ENCODE assay signal across 12 cellular contexts in the genomic region with DNA sequence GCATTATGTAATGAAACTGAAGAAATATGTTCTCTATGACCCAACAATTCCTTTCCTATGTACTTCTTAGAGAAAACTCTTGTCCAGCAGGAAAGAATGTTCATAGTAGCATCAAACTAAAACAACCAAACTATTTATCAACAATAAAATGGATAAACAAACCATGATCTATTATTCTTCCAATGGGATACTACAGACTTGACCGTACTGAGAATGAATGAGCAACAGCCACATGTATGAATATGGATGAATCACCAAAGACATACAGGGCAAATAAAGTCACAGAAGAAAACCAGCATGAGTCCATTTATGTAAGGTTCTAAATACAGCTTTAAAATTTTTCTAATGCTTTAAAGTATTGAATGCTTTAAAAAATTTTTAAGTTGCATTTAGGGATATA.
DNase-seq lines count a peak whose midpoint lies in the region; ATAC-seq and TF ChIP-seq lines count a peak whose summit lies in the region.
"Had no signal": no experiment of that assay in that cellular context is flagged by ENCODE, and none has a peak within 500 bp of the region (broad histone marks: within the 10 kb centered on the region; RNA-seq: fewer than 3 reads in every experiment).

No MANE protein-coding gene starts in this region.

- peak overlapping the region; percentile 2 to 60 for H3K4me3 Mint-ChIP-seq in activated T-cell treated with anti-CD3 and anti-CD28 coated beads, Interleukin-2, amount 50 U/mL, for 72 hours
- H3K4me3 Mint-ChIP-seq in activated T-helper 2 cell treated with anti-CD3 and anti-CD28 coated beads, Interferon-gamma antibody, Interleukin-2, Interleukin-4, amounts not matched to agents 10 μg/mL and 5 μg/mL and 100 μg/mL, durations not matched to agents 14 hours and 24 hours and 36 hours (ENCODE audit: low read depth): no peak overlapping the region
- no peak overlapping the region for H3K4me3 Mint-ChIP-seq in stimulated activated naive CD8-positive, alpha-beta T cell treated with anti-CD3 and anti-CD28 coated beads, Interleukin-15, Interleukin-2, amounts not matched to agents 100 ng/mL and 50 ng/mL, for 24 hours

- H3K9me3 Mint-ChIP-seq in activated T-cell treated with anti-CD3 and anti-CD28 coated beads, Interleukin-2, amount 50 U/mL, for 72 hours: no peaks in the 10 kb centered on the region
- H3K9me3 Mint-ChIP-seq in activated T-helper 2 cell treated with anti-CD3 and anti-CD28 coated beads, Interferon-gamma antibody, Interleukin-2, Interleukin-4, amounts not matched to agents 10 μg/mL and 5 μg/mL and 100 μg/mL, durations not matched to agents 14 hours and 24 hours and 36 hours: no peaks in the 10 kb centered on the region
- no peaks in the 10 kb centered on the region for H3K9me3 Mint-ChIP-seq in stimulated activated naive CD8-positive, alpha-beta T cell treated with anti-CD3 and anti-CD28 coated beads, Interleukin-15, Interleukin-2, amounts not matched to agents 100 ng/mL and 50 ng/mL, for 24 hours

- TF ChIP-seq CTCF in fibroblast of mammary gland (conservative IDR thresholded peaks at IDR 0.05; ENCODE audit: control insufficient read depth, insufficient read depth, low read depth, low read length): no peak

- no peak for DNase-seq in activated T-cell treated with anti-CD3 and anti-CD28 coated beads, Interleukin-2, amount 50 U/mL, for 72 hours
- no peak for DNase-seq in activated T-cell treated with anti-CD3 and anti-CD28 coated beads, Interleukin-2, amount 50 U/mL, for 1 hour
- no peak for DNase-seq in activated T-helper 2 cell treated with anti-CD3 and anti-CD28 coated beads, Interferon-gamma antibody, Interleukin-2, Interleukin-4, amounts not matched to agents 10 μg/mL and 5 μg/mL and 100 μg/mL, durations not matched to agents 14 hours and 24 hours and 36 hours (ENCODE audit: low spot score)
- DNase-seq in fibroblast of mammary gland (ENCODE audit: low read depth): peak; percentile 59
- DNase-seq in NK-92 (lab: John Stamatoyannopoulos, UW; ENCODE audit: unreplicated experiment): no peak
- no peak for DNase-seq in activated naive CD4-positive, alpha-beta T cell treated with anti-CD3 and anti-CD28 coated beads, Interleukin-2, amount 50 U/mL, for 16 hours
- DNase-seq: activated CD4-positive, alpha-beta T cell treated with anti-CD3 and anti-CD28 coated beads for 4 hours; heart left ventricle; NCI-H2029 treated with DMSO at 0.1 percent for 48 hours had no signal

- H3K4me1 Mint-ChIP-seq in activated T-cell treated with anti-CD3 and anti-CD28 coated beads, Interleukin-2, amount 50 U/mL, for 72 hours (ENCODE audit: low read depth): peaks cover 30% of the 10 kb centered on the region
- peaks cover 26% of the 10 kb centered on the region for H3K4me1 Mint-ChIP-seq in activated T-helper 2 cell treated with anti-CD3 and anti-CD28 coated beads, Interferon-gamma antibody, Interleukin-2, Interleukin-4, amounts not matched to agents 10 μg/mL and 5 μg/mL and 100 μg/mL, durations not matched to agents 14 hours and 24 hours and 36 hours (ENCODE audit: low read depth)
- peaks cover 25% of the 10 kb centered on the region for H3K4me1 Mint-ChIP-seq in stimulated activated naive CD8-positive, alpha-beta T cell treated with anti-CD3 and anti-CD28 coated beads, Interleukin-15, Interleukin-2, amounts not matched to agents 100 ng/mL and 50 ng/mL, for 24 hours (ENCODE audit: low read depth)

- peak overlapping the region; percentile 89 for H3K27ac Mint-ChIP-seq in activated T-cell treated with anti-CD3 and anti-CD28 coated beads, Interleukin-2, amount 50 U/mL, for 72 hours
- H3K27ac Mint-ChIP-seq in activated T-helper 2 cell treated with anti-CD3 and anti-CD28 coated beads, Interferon-gamma antibody, Interleukin-2, Interleukin-4, amounts not matched to agents 10 μg/mL and 5 μg/mL and 100 μg/mL, durations not matched to agents 14 hours and 24 hours and 36 hours: peak overlapping the region; percentile 34
- H3K27ac Mint-ChIP-seq in stimulated activated naive CD8-positive, alpha-beta T cell treated with anti-CD3 and anti-CD28 coated beads, Interleukin-15, Interleukin-2, amounts not matched to agents 100 ng/mL and 50 ng/mL, for 24 hours: peak overlapping the region; percentile 73

- no peak for ATAC-seq in activated T-cell treated with anti-CD3 and anti-CD28 coated beads, Interleukin-2, amount 50 U/mL, for 72 hours (replicated peaks in 1 of 2)
- no peak for ATAC-seq in HG03521 (IDR thresholded peaks at IDR 0.05; ENCODE audit: unreplicated experiment)
- ATAC-seq: heart left ventricle, left lobe of liver had no signal

- H3K36me3 Mint-ChIP-seq in activated T-cell treated with anti-CD3 and anti-CD28 coated beads, Interleukin-2, amount 50 U/mL, for 72 hours (ENCODE audit: insufficient read depth in 2 of 2): peaks cover 2 to 10% of the 10 kb centered on the region in 2 donors
- H3K36me3 Mint-ChIP-seq in activated T-helper 2 cell treated with anti-CD3 and anti-CD28 coated beads, Interferon-gamma antibody, Interleukin-2, Interleukin-4, amounts not matched to agents 10 μg/mL and 5 μg/mL and 100 μg/mL, durations not matched to agents 14 hours and 24 hours and 36 hours (ENCODE audit: low read depth): peaks cover 52% of the 10 kb centered on the region
- H3K36me3 Mint-ChIP-seq in stimulated activated naive CD8-positive, alpha-beta T cell treated with anti-CD3 and anti-CD28 coated beads, Interleukin-15, Interleukin-2, amounts not matched to agents 100 ng/mL and 50 ng/mL, for 24 hours (ENCODE audit: low read depth): peaks cover 56% of the 10 kb centered on the region

- H3K4me3 ChIP-seq in fibroblast of mammary gland (ENCODE audit: control insufficient read depth, low read depth, low read length): no peak overlapping the region
- H3K4me3 ChIP-seq: heart left ventricle had no signal

- H3K27me3 Mint-ChIP-seq in activated T-cell treated with anti-CD3 and anti-CD28 coated beads, Interleukin-2, amount 50 U/mL, for 72 hours (ENCODE audit: low read depth): no peaks in the 10 kb centered on the region
- H3K27me3 Mint-ChIP-seq in activated T-helper 2 cell treated with anti-CD3 and anti-CD28 coated beads, Interferon-gamma antibody, Interleukin-2, Interleukin-4, amounts not matched to agents 10 μg/mL and 5 μg/mL and 100 μg/mL, durations not matched to agents 14 hours and 24 hours and 36 hours (ENCODE audit: low read depth): no peaks in the 10 kb centered on the region
- no peaks in the 10 kb centered on the region for H3K27me3 Mint-ChIP-seq in stimulated activated naive CD8-positive, alpha-beta T cell treated with anti-CD3 and anti-CD28 coated beads, Interleukin-15, Interleukin-2, amounts not matched to agents 100 ng/mL and 50 ng/mL, for 24 hours

- intact Hi-C loops in activated T-helper 2 cell treated with anti-CD3 and anti-CD28 coated beads, Interferon-gamma antibody, Interleukin-2, Interleukin-4, amounts not matched to agents 10 μg/mL and 5 μg/mL and 100 μg/mL, durations not matched to agents 14 hours and 24 hours and 36 hours (cut with micrococcal nuclease): loop anchor here (2.0 kb wide), 2 partner anchors 30 to 74 kb away; partner anchors contain the start of gene SUSD1

Comparison
In these comparisons a context has a peak if more than half of its experiments do, and no peak if none do; other contexts are left out.
1. H3K27ac Mint-ChIP-seq: peak in every context shown above with its lines; median percentile 89 in activated T-cell treated with anti-CD3 and anti-CD28 coated beads, Interleukin-2, amount 50 U/mL, for 72 hours; 73 in stimulated activated naive CD8-positive, alpha-beta T cell treated with anti-CD3 and anti-CD28 coated beads, Interleukin-15, Interleukin-2, amounts not matched to agents 100 ng/mL and 50 ng/mL, for 24 hours; 34 in activated T-helper 2 cell treated with anti-CD3 and anti-CD28 coated beads, Interferon-gamma antibody, Interleukin-2, Interleukin-4, amounts not matched to agents 10 μg/mL and 5 μg/mL and 100 μg/mL, durations not matched to agents 14 hours and 24 hours and 36 hours.
2. H3K4me3 Mint-ChIP-seq: peak in activated T-cell treated with anti-CD3 and anti-CD28 coated beads, Interleukin-2, amount 50 U/mL, for 72 hours (2 of 2); none in activated T-helper 2 cell treated with anti-CD3 and anti-CD28 coated beads, Interferon-gamma antibody, Interleukin-2, Interleukin-4, amounts not matched to agents 10 μg/mL and 5 μg/mL and 100 μg/mL, durations not matched to agents 14 hours and 24 hours and 36 hours (single experiment) and stimulated activated naive CD8-positive, alpha-beta T cell treated with anti-CD3 and anti-CD28 coated beads, Interleukin-15, Interleukin-2, amounts not matched to agents 100 ng/mL and 50 ng/mL, for 24 hours (single experiment).